ENCODE assay signal across 8 cellular contexts in genomic region chr17:37406635-37407455, GRCh38. TPM values are rescaled to one million over a fixed set of nuclear protein-coding genes. Genes with fewer than 3 reads are reported as not detected.
A peak's percentile ranks its signal among the peaks of the same experiment; 100 is the strongest.
DNase-seq lines count a peak whose midpoint lies in the region; ATAC-seq and TF ChIP-seq lines count a peak whose summit lies in the region.

Gene ACACA, minus strand, starts transcription at chr17:37406836. Its CDS starts 537 bp downstream, at chr17:37406299.
Gene TADA2A, plus strand, starts transcription at chr17:37406886. Its CDS starts 4,480 bp downstream, at chr17:37411366.

- no peak for TF ChIP-seq CTCF in endothelial cell (IDR thresholded peaks at IDR 0.05; ENCODE audit: unreplicated experiment)

- DNase-seq in CD4-positive, alpha-beta memory T cell = peak; percentile 62 to 77 (median 72)
- DNase-seq in HK-2 (ENCODE audit: unreplicated experiment) = peak; percentile 86
- peak; percentile 71 for DNase-seq in NOMO-1 treated with dmso at 0.1 percent for 144 hours (lab: John Stamatoyannopoulos, UW; ENCODE audit: unreplicated experiment)
- peak; percentile 20 for DNase-seq in activated CD8-positive, alpha-beta memory T cell treated with anti-CD3 and anti-CD28 coated beads, Interleukin-2, amount 50 U/mL, for 1 hour (ENCODE audit: extremely low read depth)
- DNase-seq in endothelial cell (ENCODE audit: low spot score) = peak; percentile 79
- peak; percentile 72 for DNase-seq in midbrain (lab: John Stamatoyannopoulos, UW)
- peak; percentile 79 for DNase-seq in stimulated activated CD8-positive, alpha-beta memory T cell treated with anti-CD3 and anti-CD28 coated beads, Interleukin-15, amount 100 ng/mL, for 48 hours (ENCODE audit: low read depth in 2 of 2)

- peak within 1 kb of the TSS; percentile 66 for H3K27ac ChIP-seq in CD4-positive, alpha-beta memory T cell (ENCODE audit: low read depth, low read length)

- peaks cover 7 to 21% of the 10 kb centered on the region in 2 donors for H3K36me3 Mint-ChIP-seq in CD4-positive, alpha-beta memory T cell
- H3K36me3 Mint-ChIP-seq in endothelial cell (ENCODE audit: low read depth, unreplicated experiment) = peaks cover 6% of the 10 kb centered on the region

- peaks cover 21 to 45% (median 33%) of the 10 kb centered on the region in 4 donors for H3K4me1 Mint-ChIP-seq in CD4-positive, alpha-beta memory T cell
- peaks cover 7% of the 10 kb centered on the region for H3K4me1 Mint-ChIP-seq in endothelial cell (ENCODE audit: unreplicated experiment)

- peak within 1 kb of the TSS; percentile 92 to 99 (median 96) for H3K4me3 Mint-ChIP-seq in CD4-positive, alpha-beta memory T cell
- H3K4me3 Mint-ChIP-seq in endothelial cell (ENCODE audit: unreplicated experiment) = peak within 1 kb of the TSS; percentile 96

- intact Hi-C loops in CD4-positive, alpha-beta memory T cell (cut with micrococcal nuclease) = no loop called here

- CTCF ChIA-PET in CD4-positive, alpha-beta memory T cell (lab: Charles Lee; ENCODE audit: partially characterized antibody) = no interaction called here

- no peaks in the 10 kb centered on the region for H3K9me3 ChIP-seq in CD4-positive, alpha-beta memory T cell (ENCODE audit: control insufficient read depth in 1 of 2, low read length in 2 of 2)

- H3K4me3 ChIP-seq in CD4-positive, alpha-beta memory T cell (ENCODE audit: low read length in 2 of 2) = peak within 1 kb of the TSS; percentile 73 to 95

- no peaks in the 10 kb centered on the region for H3K27me3 ChIP-seq in CD4-positive, alpha-beta memory T cell (ENCODE audit: insufficient read depth, low read length)

- H3K27ac Mint-ChIP-seq in CD4-positive, alpha-beta memory T cell = peak within 1 kb of the TSS; percentile 91 to 97 (median 93)
- peak within 1 kb of the TSS; percentile 94 for H3K27ac Mint-ChIP-seq in endothelial cell (ENCODE audit: unreplicated experiment)

- H3K4me1 ChIP-seq in CD4-positive, alpha-beta memory T cell (ENCODE audit: insufficient read depth, low read length) = peaks cover 25% of the 10 kb centered on the region

- ATAC-seq in GM19455 (IDR thresholded peaks at IDR 0.05; ENCODE audit: unreplicated experiment) = peak; percentile 85

- POLR2A ChIA-PET in CD4-positive, alpha-beta memory T cell (lab: Charles Lee; ENCODE audit: partially characterized antibody) = interaction anchor here (0.7 to 2.1 kb wide), 6 partner anchors 10 to 861 kb away, joined by 3 to 8 read pairs (median 4); partner anchors contain the start of genes DUSP14 and SYNRG

- no peaks in the 10 kb centered on the region for H3K9me3 Mint-ChIP-seq in CD4-positive, alpha-beta memory T cell
- H3K9me3 Mint-ChIP-seq in endothelial cell (ENCODE audit: unreplicated experiment) = no peaks in the 10 kb centered on the region

- H3K27me3 Mint-ChIP-seq in CD4-positive, alpha-beta memory T cell = no peaks in the 10 kb centered on the region
- no peaks in the 10 kb centered on the region for H3K27me3 Mint-ChIP-seq in endothelial cell (ENCODE audit: unreplicated experiment)

- H3K36me3 ChIP-seq in CD4-positive, alpha-beta memory T cell (ENCODE audit: insufficient read depth, low read length) = no peaks in the 10 kb centered on the region

RNA-seq across cellular contexts. Expression of gene ACACA, which starts in this region (rescaled TPM):
- total RNA-seq in CD4-positive, alpha-beta memory T cell = 10 to 100 TPM; 13.0 to 15.2 TPM
- 1 to 10 TPM; 4.8 to 7.2 TPM for polyA plus RNA-seq in CD4-positive, alpha-beta memory T cell
- 91.5 TPM for total RNA-seq in endothelial cell (ENCODE audit: unreplicated experiment)

RNA-seq across cellular contexts. Expression of gene TADA2A, which starts in this region (rescaled TPM):
- 10 to 100 TPM; 27.3 to 35.7 TPM for total RNA-seq in CD4-positive, alpha-beta memory T cell
- polyA plus RNA-seq in CD4-positive, alpha-beta memory T cell = 10 to 100 TPM in 1 of 2 donors, 1 to 10 TPM in 1; 2.8 to 13.2 TPM
- total RNA-seq in endothelial cell (ENCODE audit: unreplicated experiment) = 24.7 TPM

Comparison
In these comparisons a context has a peak if more than half of its experiments do, and no peak if none do; other contexts are left out.
1. Peak in every context shown above with its lines: DNase-seq, ATAC-seq, H3K4me3 ChIP-seq and H3K27ac ChIP-seq.
2. DNase-seq: peak in every context shown above with its lines; median percentile 86 in HK-2; 79 in endothelial cell; 79 in stimulated activated CD8-positive, alpha-beta memory T cell treated with anti-CD3 and anti-CD28 coated beads, Interleukin-15, amount 100 ng/mL, for 48 hours; 72 in CD4-positive, alpha-beta memory T cell; 72 in midbrain; 71 in NOMO-1 treated with dmso at 0.1 percent for 144 hours; 20 in activated CD8-positive, alpha-beta memory T cell treated with anti-CD3 and anti-CD28 coated beads, Interleukin-2, amount 50 U/mL, for 1 hour.